In the genomic region with DNA sequence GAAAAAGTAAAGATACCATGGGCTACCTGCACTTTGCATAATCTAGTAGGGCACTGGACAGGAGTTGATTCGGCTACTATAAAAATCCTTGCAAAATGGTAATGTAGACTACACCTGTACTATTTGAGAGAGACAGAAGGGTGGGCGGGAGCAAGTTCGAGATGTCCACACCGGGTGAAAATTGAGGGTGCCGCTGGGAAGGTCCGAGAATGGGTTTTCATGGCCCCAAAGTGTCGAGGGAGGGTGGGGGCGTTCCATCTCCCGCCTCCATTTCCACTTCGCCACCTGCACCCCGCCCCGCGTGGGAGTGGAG, we compare ENCODE assay signal across 8 cellular contexts. TPM values are rescaled to one million over a fixed set of nuclear protein-coding genes. Genes with fewer than 3 reads are reported as not detected.
DNase-seq lines count a peak whose midpoint lies in the region; ATAC-seq and TF ChIP-seq lines count a peak whose summit lies in the region.

No MANE protein-coding gene starts in this region.

- H3K9me3 ChIP-seq in A673 (ENCODE audit: low read depth, low read length, poor library complexity, severe bottlenecking) (no peaks in the 10 kb centered on the region), gastroesophageal sphincter (no peaks in the 10 kb centered on the region), smooth muscle cell (replicated peaks; ENCODE audit: low read depth) (no peaks in the 10 kb centered on the region)

- no peak for TF ChIP-seq POLR2A in gastroesophageal sphincter (IDR thresholded peaks at IDR 0.05)

- H3K9ac ChIP-seq in smooth muscle cell (ENCODE audit: low read depth), result peak overlapping the region; percentile 95

- intact Hi-C loops in A673 (cut with micrococcal nuclease; ENCODE audit: unreplicated experiment), result no loop called here

- ATAC-seq in GM21825 (IDR thresholded peaks at IDR 0.05; ENCODE audit: unreplicated experiment), result peak; percentile 17
- ATAC-seq in gastroesophageal sphincter, result no peak

- H3K79me2 ChIP-seq in smooth muscle cell (ENCODE audit: low read depth), result peaks cover 50% of the 10 kb centered on the region

- DNase-seq in A673 (ENCODE audit: low spot score) (no peak), SW480 (ENCODE audit: low spot score) (peak; percentile 30), smooth muscle cell (lab: John Stamatoyannopoulos, UW; ENCODE audit: unreplicated experiment) (no peak), superior temporal gyrus (ENCODE audit: extremely low spot score) (no peak), cerebellar nuclear complex (lab: John Stamatoyannopoulos, UW) (no peak), SW 1271 (lab: John Stamatoyannopoulos, UW) (no peak)

- H3K27me3 ChIP-seq in A673 (replicated peaks; ENCODE audit: insufficient read depth, low read depth, low read length, poor library complexity), result no peaks in the 10 kb centered on the region
- no peaks in the 10 kb centered on the region for H3K27me3 ChIP-seq in gastroesophageal sphincter
- no peaks in the 10 kb centered on the region for H3K27me3 ChIP-seq in smooth muscle cell (ENCODE audit: low read depth)

- CTCF ChIA-PET in A673 (lab: Charles Lee), result no interaction called here

- no peak for TF ChIP-seq EP300 in gastroesophageal sphincter (IDR thresholded peaks at IDR 0.05)

- H3K4me1 ChIP-seq in A673 (ENCODE audit: insufficient read depth, low read length, poor library complexity, severe bottlenecking) (peaks cover 7% of the 10 kb centered on the region), gastroesophageal sphincter (peaks cover 0 to 54% (median 7%) of the 10 kb centered on the region in 3 donors), smooth muscle cell (ENCODE audit: low read depth) (peaks cover 10% of the 10 kb centered on the region)

- TF ChIP-seq CTCF in A673 (conservative IDR thresholded peaks at IDR 0.05; ENCODE audit: low read depth, low read length) (no peak), gastroesophageal sphincter (IDR thresholded peaks at IDR 0.05) (no peak), smooth muscle cell (IDR thresholded peaks at IDR 0.05; ENCODE audit: borderline replicate concordance, insufficient read depth, poor library complexity, severe bottlenecking) (no peak)

- H3F3A ChIP-seq in smooth muscle cell (ENCODE audit: low read depth), result no peaks in the 10 kb centered on the region

- H3K4me2 ChIP-seq in smooth muscle cell, result peak overlapping the region; percentile 82

- H3K4me3 ChIP-seq in A673 (ENCODE audit: low read depth, low read length, poor library complexity, severe bottlenecking) (peak overlapping the region; percentile 88), gastroesophageal sphincter (peak overlapping the region; percentile 82 to 93), smooth muscle cell (peak overlapping the region; percentile 99)

- H3K27ac ChIP-seq in A673 (ENCODE audit: low read depth, low read length, poor library complexity, severe bottlenecking), result peak overlapping the region; percentile 89
- H3K27ac ChIP-seq in gastroesophageal sphincter, result peak overlapping the region; percentile 75 to 99 (median 90)
- no peak overlapping the region for H3K27ac ChIP-seq in smooth muscle cell (ENCODE audit: low read depth)

- H2AFZ ChIP-seq in smooth muscle cell (ENCODE audit: low read depth), result peak overlapping the region; percentile 99

- no TSS peak for BruUV-seq in A673 (replicated peaks; lab: Mats Ljungman, UMichigan)

- POLR2A ChIA-PET in A673 (lab: Charles Lee; ENCODE audit: low non-redundant PET), result no interaction called here

- H4K20me1 ChIP-seq in smooth muscle cell (ENCODE audit: low read depth), result peaks cover 24% of the 10 kb centered on the region

- peaks cover 4% of the 10 kb centered on the region for H3K36me3 ChIP-seq in A673 (ENCODE audit: insufficient read depth, low read length, poor library complexity, severe bottlenecking)
- peaks cover 0 to 14% of the 10 kb centered on the region in 2 donors for H3K36me3 ChIP-seq in gastroesophageal sphincter
- H3K36me3 ChIP-seq in smooth muscle cell (ENCODE audit: low read depth), result no peaks in the 10 kb centered on the region

- WGBS in gastroesophageal sphincter (ENCODE audit: low coverage in 1 of 2), 2 donors, result 0 to 1% methylated on average over 13 of the region's 13 CpGs
- WGBS in smooth muscle cell (ENCODE audit: low lambda C conversion rate), result 2% methylated on average over 13 of the region's 13 CpGs

RNA-seq across cellular contexts. Expression of a gene that starts 0.6 kb away (rescaled TPM):
- total RNA-seq in A673 (2021), result 64.2 and 67.5 TPM in 2 replicates
- 100 to 1,000 TPM in 3 of 4 donors, 10 to 100 TPM in 1; 68.6 to 199 (median 113) TPM for total RNA-seq in gastroesophageal sphincter
- 192 and 210 TPM in 2 replicates for total RNA-seq in smooth muscle cell
- polyA plus RNA-seq in smooth muscle cell, result 55.7 and 61.1 TPM in 2 replicates
